In genomic region chr2:39550701-39551285, GRCh38 we compare ENCODE assay signal across 1 cellular context.
TF ChIP-seq lines count a peak whose summit lies in the region.

No MANE protein-coding gene starts in this region.

TF ChIP-seq in HepG2, 621 proteins besides CTCF, POLR2A, EP300 and RAD21 (continued from another document and continues in another):
- TF ChIP-seq MAF1 (CRISPR knock-in tag; IDR thresholded peaks at IDR 0.05; ENCODE audit: borderline replicate concordance): peak; percentile 85
- TF ChIP-seq MTA3 (CRISPR knock-in tag; IDR thresholded peaks at IDR 0.05): no peak
- no peak; the same call in 1 of the 2 replicates for TF ChIP-seq ZNF276 (CRISPR knock-in tag; IDR thresholded peaks at IDR 0.05; ENCODE audit: low read depth)
- TF ChIP-seq ZFAT (CRISPR knock-in tag; conservative IDR thresholded peaks at IDR 0.05): no peak
- no peak for TF ChIP-seq SUZ12 (IDR thresholded peaks at IDR 0.05; ENCODE audit: low read depth, low read length)
- peak; percentile 100 for TF ChIP-seq ZGPAT (CRISPR knock-in tag; IDR thresholded peaks at IDR 0.05)
- peak; percentile 99 for TF ChIP-seq TCF7 (IDR thresholded peaks at IDR 0.05; ENCODE audit: low read depth)
- no peak for TF ChIP-seq NFYB (CRISPR knock-in tag; IDR thresholded peaks at IDR 0.05)
- TF ChIP-seq HOXD1 (CRISPR knock-in tag; IDR thresholded peaks at IDR 0.05): peak; percentile 99
- TF ChIP-seq ZSCAN20 (CRISPR knock-in tag; IDR thresholded peaks at IDR 0.05; ENCODE audit: borderline replicate concordance): no peak
- no peak for TF ChIP-seq ZXDC (CRISPR knock-in tag; IDR thresholded peaks at IDR 0.05)
- TF ChIP-seq ZNF678 (CRISPR knock-in tag; IDR thresholded peaks at IDR 0.05): no peak
- TF ChIP-seq ZNF383 (CRISPR knock-in tag; IDR thresholded peaks at IDR 0.05; ENCODE audit: borderline replicate concordance): 0 out of 2 replicates have a peak, but pooled peaks have one; percentile 3
- no peak for TF ChIP-seq USF2 (IDR thresholded peaks at IDR 0.05; ENCODE audit: low read depth, low read length)
- no peak for TF ChIP-seq USF2 (CRISPR knock-in tag; IDR thresholded peaks at IDR 0.05; ENCODE audit: borderline replicate concordance)
- peak; percentile 86; the same call in 1 of the 2 replicates for TF ChIP-seq MYPOP (CRISPR knock-in tag; IDR thresholded peaks at IDR 0.05)
- TF ChIP-seq AKNA (CRISPR knock-in tag; IDR thresholded peaks at IDR 0.05; ENCODE audit: borderline replicate concordance): no peak
- peak; percentile 31 for TF ChIP-seq XRCC5 (optimal IDR thresholded peaks at IDR 0.05; ENCODE audit: low read length)
- peak; percentile 93 for TF ChIP-seq ZNF747 (CRISPR knock-in tag; IDR thresholded peaks at IDR 0.05; ENCODE audit: borderline replicate concordance)
- peak; percentile 89; the same call in 1 of the 2 replicates for TF ChIP-seq TSC22D2 (CRISPR knock-in tag; IDR thresholded peaks at IDR 0.05; ENCODE audit: borderline replicate concordance)
- no peak for TF ChIP-seq MYNN (CRISPR knock-in tag; IDR thresholded peaks at IDR 0.05; ENCODE audit: low read depth)
- peak; percentile 100 for TF ChIP-seq FOXA3 (CRISPR knock-in tag; IDR thresholded peaks at IDR 0.05)
- peak; percentile 30; the same call in 1 of the 2 replicates for TF ChIP-seq REL (CRISPR knock-in tag; conservative IDR thresholded peaks at IDR 0.05)
- TF ChIP-seq PRDM10 (CRISPR knock-in tag; IDR thresholded peaks at IDR 0.05; ENCODE audit: low read depth): peak; percentile 89; the same call in 1 of the 2 replicates
- peak; percentile 69; the same call in 1 of the 2 replicates for TF ChIP-seq FOXP1 (IDR thresholded peaks at IDR 0.05)
- TF ChIP-seq FOXP1 (CRISPR knock-in tag; IDR thresholded peaks at IDR 0.05): peak; percentile 99
- TF ChIP-seq ZSCAN30 (CRISPR knock-in tag; IDR thresholded peaks at IDR 0.05): peak; percentile 86; the same call in 1 of the 2 replicates
- TF ChIP-seq CBX2 (IDR thresholded peaks at IDR 0.05; ENCODE audit: low read depth, low read length): no peak
- TF ChIP-seq CBX2 (CRISPR knock-in tag; IDR thresholded peaks at IDR 0.05; ENCODE audit: low read depth): peak; percentile 31; the same call in 1 of the 2 replicates
- TF ChIP-seq ZNF703 (CRISPR knock-in tag; IDR thresholded peaks at IDR 0.05; ENCODE audit: borderline replicate concordance): peak; percentile 64; the same call in 1 of the 2 replicates
- peak; percentile 97 for TF ChIP-seq ZNF275 (CRISPR knock-in tag; IDR thresholded peaks at IDR 0.05; ENCODE audit: borderline replicate concordance)
- no peak for TF ChIP-seq CHD2 (IDR thresholded peaks at IDR 0.05; ENCODE audit: low read depth, low read length)
- TF ChIP-seq SMAD9 (CRISPR knock-in tag; IDR thresholded peaks at IDR 0.05): no peak
- TF ChIP-seq ZBTB37 (CRISPR knock-in tag; IDR thresholded peaks at IDR 0.05): peak; percentile 92
- peak; percentile 59 for TF ChIP-seq ZFY (CRISPR knock-in tag; IDR thresholded peaks at IDR 0.05)
- TF ChIP-seq MED8 (CRISPR knock-in tag; IDR thresholded peaks at IDR 0.05; ENCODE audit: insufficient replicate concordance): peak; percentile 100
- peak; percentile 94; the same call in 1 of the 2 replicates for TF ChIP-seq BRCA1 (CRISPR knock-in tag; IDR thresholded peaks at IDR 0.05)
- TF ChIP-seq ZNF598 (CRISPR knock-in tag; IDR thresholded peaks at IDR 0.05; ENCODE audit: borderline replicate concordance): no peak
- TF ChIP-seq SSRP1 (CRISPR knock-in tag; IDR thresholded peaks at IDR 0.05): peak; percentile 90
- no peak; the same call in 1 of the 2 replicates for TF ChIP-seq ZNF841 (CRISPR knock-in tag; IDR thresholded peaks at IDR 0.05; ENCODE audit: borderline replicate concordance)
- TF ChIP-seq ATF7-NPFF (CRISPR knock-in tag; IDR thresholded peaks at IDR 0.05; ENCODE audit: low read depth): no peak
